ENCODE assay signal across 8 cellular contexts in the genomic region with DNA sequence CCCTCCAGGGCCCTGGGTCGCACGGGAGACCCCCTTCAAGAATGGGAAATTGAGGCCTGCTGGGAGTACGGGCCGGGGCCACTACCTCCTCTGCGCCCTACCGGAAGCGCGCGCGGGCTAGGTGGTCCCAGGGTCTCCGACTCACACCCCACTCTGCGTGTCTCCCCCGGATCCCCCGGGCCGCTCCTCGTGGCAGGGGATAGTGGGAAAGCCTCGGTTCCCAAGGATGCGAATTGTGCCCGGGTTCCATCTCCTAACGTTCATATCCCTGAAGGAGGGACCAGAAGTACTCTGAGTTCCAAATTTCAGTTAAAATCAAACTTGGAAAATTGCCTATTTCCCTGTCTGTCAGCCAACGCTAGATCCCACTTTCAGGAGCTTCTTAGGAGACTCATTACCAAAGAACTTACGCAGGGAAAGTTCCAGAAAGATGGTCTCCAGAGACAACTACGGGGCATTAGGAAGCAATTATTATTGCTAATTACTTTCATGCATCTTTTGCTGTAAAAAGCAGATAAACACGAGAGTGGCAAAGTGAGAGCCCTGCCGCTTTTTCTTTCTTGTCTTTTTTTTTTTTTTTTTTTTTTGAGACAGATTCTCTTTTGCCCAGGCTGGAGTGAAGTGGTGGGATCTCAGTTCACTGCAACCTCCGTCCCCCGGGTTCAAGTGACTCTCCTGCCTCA. TPM values are rescaled to one million over a fixed set of nuclear protein-coding genes. Genes with fewer than 3 reads are reported as not detected.
DNase-seq lines count a peak whose midpoint lies in the region; ATAC-seq and TF ChIP-seq lines count a peak whose summit lies in the region.

No MANE protein-coding gene starts in this region.

- peak overlapping the region; percentile 31 for H3K27ac Mint-ChIP-seq in stimulated activated naive CD8-positive, alpha-beta T cell treated with anti-CD3 and anti-CD28 coated beads, Interleukin-15, Interleukin-2, amounts not matched to agents 100 ng/mL and 50 ng/mL, for 24 hours

- WGBS in hepatocyte (ENCODE audit: low lambda C conversion rate, missing lambda C conversion rate): 16% methylated on average over 17 of the region's 27 CpGs

- POLR2A ChIA-PET in HEK293T (lab: Yijun Ruan, JAX): interaction anchor here (3.5 kb wide), 1 partner anchor 35 kb away, joined by 14 read pairs; a partner anchor contains a TSS

- peak overlapping the region; percentile 87 for H3K4me3 Mint-ChIP-seq in stimulated activated naive CD8-positive, alpha-beta T cell treated with anti-CD3 and anti-CD28 coated beads, Interleukin-15, Interleukin-2, amounts not matched to agents 100 ng/mL and 50 ng/mL, for 24 hours

- no peak for ATAC-seq in activated CD4-positive, CD25-positive, alpha-beta regulatory T cell treated with anti-CD3 and anti-CD28 coated beads, Interleukin-2, amount 50 U/mL, for 24 hours
- ATAC-seq in HG02623 (IDR thresholded peaks at IDR 0.05; ENCODE audit: unreplicated experiment): no peak

- H4K20me1 ChIP-seq in hepatocyte (ENCODE audit: insufficient read depth, poor library complexity, severe bottlenecking): no peaks in the 10 kb centered on the region

- H3K36me3 ChIP-seq in WERI-Rb-1 (peaks cover 37% of the 10 kb centered on the region), hepatocyte (replicated peaks; ENCODE audit: insufficient read depth, low read depth) (no peaks in the 10 kb centered on the region)

- H3K79me2 ChIP-seq in hepatocyte: peaks cover 54% of the 10 kb centered on the region

- CTCF ChIA-PET in HEK293T (lab: Yijun Ruan, JAX): no interaction called here

- H3K9me3 Mint-ChIP-seq in stimulated activated naive CD8-positive, alpha-beta T cell treated with anti-CD3 and anti-CD28 coated beads, Interleukin-15, Interleukin-2, amounts not matched to agents 100 ng/mL and 50 ng/mL, for 24 hours: no peaks in the 10 kb centered on the region

- peak overlapping the region; percentile 90 for H3K4me2 ChIP-seq in hepatocyte

- H3K4me3 ChIP-seq in GM12864 (ENCODE audit: low read depth, low read length) (peak overlapping the region; percentile 90), WERI-Rb-1 (ENCODE audit: low read depth, low read length) (peak overlapping the region; percentile 99), hepatocyte (peak overlapping the region; percentile 76)

- H3K36me3 Mint-ChIP-seq in stimulated activated naive CD8-positive, alpha-beta T cell treated with anti-CD3 and anti-CD28 coated beads, Interleukin-15, Interleukin-2, amounts not matched to agents 100 ng/mL and 50 ng/mL, for 24 hours (ENCODE audit: low read depth): peaks cover 7% of the 10 kb centered on the region

- H3K27ac ChIP-seq in WERI-Rb-1 (peak overlapping the region; percentile 92), hepatocyte (no peak overlapping the region)

- H2AFZ ChIP-seq in hepatocyte: peak overlapping the region; percentile 77

- H3K4me1 ChIP-seq in hepatocyte (ENCODE audit: insufficient read depth): peaks cover 3% of the 10 kb centered on the region

- TF ChIP-seq CTCF in GM12864 (IDR thresholded peaks at IDR 0.05; ENCODE audit: low read depth, low read length, missing control alignments) (no peak), WERI-Rb-1 (IDR thresholded peaks at IDR 0.05; ENCODE audit: low read depth, low read length) (no peak), hepatocyte (IDR thresholded peaks at IDR 0.05; ENCODE audit: poor library complexity) (no peak)

- H3K9me3 ChIP-seq in WERI-Rb-1 (ENCODE audit: severe bottlenecking) (peaks cover 6% of the 10 kb centered on the region), hepatocyte (ENCODE audit: low read depth) (no peaks in the 10 kb centered on the region)

- H3K9me2 ChIP-seq in hepatocyte (replicated peaks; ENCODE audit: insufficient read depth): no peaks in the 10 kb centered on the region

- H3K4me1 Mint-ChIP-seq in stimulated activated naive CD8-positive, alpha-beta T cell treated with anti-CD3 and anti-CD28 coated beads, Interleukin-15, Interleukin-2, amounts not matched to agents 100 ng/mL and 50 ng/mL, for 24 hours (ENCODE audit: low read depth): peaks cover 28% of the 10 kb centered on the region

- H3K27me3 ChIP-seq in WERI-Rb-1 (ENCODE audit: insufficient read depth, low read depth, severe bottlenecking): no peaks in the 10 kb centered on the region
- H3K27me3 ChIP-seq in hepatocyte: no peaks in the 10 kb centered on the region

- no peaks in the 10 kb centered on the region for H3K27me3 Mint-ChIP-seq in stimulated activated naive CD8-positive, alpha-beta T cell treated with anti-CD3 and anti-CD28 coated beads, Interleukin-15, Interleukin-2, amounts not matched to agents 100 ng/mL and 50 ng/mL, for 24 hours

- DNase-seq in GM12864 (ENCODE audit: low read depth): no peak
- no peak for DNase-seq in HEK293T (ENCODE audit: extremely low spot score)
- no peak for DNase-seq in WERI-Rb-1
- no peak for DNase-seq in hepatocyte (ENCODE audit: low spot score)
- no peak for DNase-seq in hippocampal formation (lab: John Stamatoyannopoulos, UW)

TF ChIP-seq in HEK293T, 16 proteins besides CTCF, POLR2A, EP300 and RAD21:
- TF ChIP-seq ZNF384 (IDR thresholded peaks at IDR 0.05): 0 out of 2 replicates have a peak, but pooled peaks have one; percentile 10
- TF ChIP-seq TARDBP (IDR thresholded peaks at IDR 0.05): no peak

RNA-seq across cellular contexts. Expression of a gene that starts 0.9 kb away (rescaled TPM):
- total RNA-seq in hepatocyte: 5.0 and 5.4 TPM in 2 replicates
- polyA plus RNA-seq in hepatocyte: 5.2 and 6.3 TPM in 2 replicates

RNA-seq across cellular contexts. Expression of a gene that starts 35.1 kb away (rescaled TPM):
- total RNA-seq in hepatocyte: 8.6 and 10.6 TPM in 2 replicates
- 4.4 and 6.7 TPM in 2 replicates for polyA plus RNA-seq in hepatocyte
